In the genomic region with DNA sequence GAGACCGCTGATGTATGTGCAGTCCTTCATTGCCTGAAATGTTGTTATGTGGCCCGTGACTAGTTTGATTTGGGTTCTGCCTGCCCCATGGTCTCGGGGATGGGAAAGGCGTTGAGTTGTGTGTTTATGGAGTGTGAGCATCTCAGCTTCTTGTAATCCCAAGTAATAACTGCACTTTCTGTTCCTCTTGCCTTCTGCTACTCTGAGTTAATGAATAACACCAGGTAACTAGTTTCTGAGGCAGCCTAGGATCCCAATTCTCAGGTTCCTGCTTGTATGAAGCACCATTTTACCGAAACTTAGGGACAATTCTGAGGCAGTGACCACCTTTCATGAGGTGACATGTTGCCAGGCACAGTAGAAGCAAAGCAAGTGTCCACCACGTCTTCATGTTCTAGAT, we compare ENCODE assay signal across 1 cellular context.
TF ChIP-seq lines count a peak whose summit lies in the region.

No MANE protein-coding gene starts in this region.

TF ChIP-seq in GM12878, 131 proteins besides CTCF, POLR2A, EP300 and RAD21 (continued from another document and continues in another):
- TF ChIP-seq ZBTB4 (CRISPR knock-in tag; IDR thresholded peaks at IDR 0.05): no peak
- TF ChIP-seq, protein P1, sequence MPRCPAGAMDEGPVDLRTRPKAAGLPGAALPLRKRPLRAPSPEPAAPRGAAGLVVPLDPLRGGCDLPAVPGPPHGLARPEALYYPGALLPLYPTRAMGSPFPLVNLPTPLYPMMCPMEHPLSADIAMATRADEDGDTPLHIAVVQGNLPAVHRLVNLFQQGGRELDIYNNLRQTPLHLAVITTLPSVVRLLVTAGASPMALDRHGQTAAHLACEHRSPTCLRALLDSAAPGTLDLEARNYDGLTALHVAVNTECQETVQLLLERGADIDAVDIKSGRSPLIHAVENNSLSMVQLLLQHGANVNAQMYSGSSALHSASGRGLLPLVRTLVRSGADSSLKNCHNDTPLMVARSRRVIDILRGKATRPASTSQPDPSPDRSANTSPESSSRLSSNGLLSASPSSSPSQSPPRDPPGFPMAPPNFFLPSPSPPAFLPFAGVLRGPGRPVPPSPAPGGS (IDR thresholded peaks at IDR 0.05; ENCODE audit: borderline replicate concordance, insufficient read depth, low read depth, low read length, poor library complexity, severe bottlenecking): no peak
- TF ChIP-seq ZBED1 (IDR thresholded peaks at IDR 0.05; ENCODE audit: borderline replicate concordance): no peak
- TF ChIP-seq, protein P2, sequence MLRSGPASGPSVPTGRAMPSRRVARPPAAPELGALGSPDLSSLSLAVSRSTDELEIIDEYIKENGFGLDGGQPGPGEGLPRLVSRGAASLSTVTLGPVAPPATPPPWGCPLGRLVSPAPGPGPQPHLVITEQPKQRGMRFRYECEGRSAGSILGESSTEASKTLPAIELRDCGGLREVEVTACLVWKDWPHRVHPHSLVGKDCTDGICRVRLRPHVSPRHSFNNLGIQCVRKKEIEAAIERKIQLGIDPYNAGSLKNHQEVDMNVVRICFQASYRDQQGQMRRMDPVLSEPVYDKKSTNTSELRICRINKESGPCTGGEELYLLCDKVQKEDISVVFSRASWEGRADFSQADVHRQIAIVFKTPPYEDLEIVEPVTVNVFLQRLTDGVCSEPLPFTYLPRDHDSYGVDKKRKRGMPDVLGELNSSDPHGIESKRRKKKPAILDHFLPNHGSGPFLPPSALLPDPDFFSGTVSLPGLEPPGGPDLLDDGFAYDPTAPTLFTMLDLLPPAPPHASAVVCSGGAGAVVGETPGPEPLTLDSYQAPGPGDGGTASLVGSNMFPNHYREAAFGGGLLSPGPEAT (IDR thresholded peaks at IDR 0.05; ENCODE audit: low read depth): peak; percentile 46; the same call in 1 of the 2 replicates
- TF ChIP-seq, protein P3, sequence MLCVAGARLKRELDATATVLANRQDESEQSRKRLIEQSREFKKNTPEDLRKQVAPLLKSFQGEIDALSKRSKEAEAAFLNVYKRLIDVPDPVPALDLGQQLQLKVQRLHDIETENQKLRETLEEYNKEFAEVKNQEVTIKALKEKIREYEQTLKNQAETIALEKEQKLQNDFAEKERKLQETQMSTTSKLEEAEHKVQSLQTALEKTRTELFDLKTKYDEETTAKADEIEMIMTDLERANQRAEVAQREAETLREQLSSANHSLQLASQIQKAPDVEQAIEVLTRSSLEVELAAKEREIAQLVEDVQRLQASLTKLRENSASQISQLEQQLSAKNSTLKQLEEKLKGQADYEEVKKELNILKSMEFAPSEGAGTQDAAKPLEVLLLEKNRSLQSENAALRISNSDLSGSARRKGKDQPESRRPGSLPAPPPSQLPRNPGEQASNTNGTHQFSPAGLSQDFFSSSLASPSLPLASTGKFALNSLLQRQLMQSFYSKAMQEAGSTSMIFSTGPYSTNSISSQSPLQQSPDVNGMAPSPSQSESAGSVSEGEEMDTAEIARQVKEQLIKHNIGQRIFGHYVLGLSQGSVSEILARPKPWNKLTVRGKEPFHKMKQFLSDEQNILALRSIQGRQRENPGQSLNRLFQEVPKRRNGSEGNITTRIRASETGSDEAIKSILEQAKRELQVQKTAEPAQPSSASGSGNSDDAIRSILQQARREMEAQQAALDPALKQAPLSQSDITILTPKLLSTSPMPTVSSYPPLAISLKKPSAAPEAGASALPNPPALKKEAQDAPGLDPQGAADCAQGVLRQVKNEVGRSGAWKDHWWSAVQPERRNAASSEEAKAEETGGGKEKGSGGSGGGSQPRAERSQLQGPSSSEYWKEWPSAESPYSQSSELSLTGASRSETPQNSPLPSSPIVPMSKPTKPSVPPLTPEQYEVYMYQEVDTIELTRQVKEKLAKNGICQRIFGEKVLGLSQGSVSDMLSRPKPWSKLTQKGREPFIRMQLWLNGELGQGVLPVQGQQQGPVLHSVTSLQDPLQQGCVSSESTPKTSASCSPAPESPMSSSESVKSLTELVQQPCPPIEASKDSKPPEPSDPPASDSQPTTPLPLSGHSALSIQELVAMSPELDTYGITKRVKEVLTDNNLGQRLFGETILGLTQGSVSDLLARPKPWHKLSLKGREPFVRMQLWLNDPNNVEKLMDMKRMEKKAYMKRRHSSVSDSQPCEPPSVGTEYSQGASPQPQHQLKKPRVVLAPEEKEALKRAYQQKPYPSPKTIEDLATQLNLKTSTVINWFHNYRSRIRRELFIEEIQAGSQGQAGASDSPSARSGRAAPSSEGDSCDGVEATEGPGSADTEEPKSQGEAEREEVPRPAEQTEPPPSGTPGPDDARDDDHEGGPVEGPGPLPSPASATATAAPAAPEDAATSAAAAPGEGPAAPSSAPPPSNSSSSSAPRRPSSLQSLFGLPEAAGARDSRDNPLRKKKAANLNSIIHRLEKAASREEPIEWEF (IDR thresholded peaks at IDR 0.05; ENCODE audit: insufficient replicate concordance, low read depth, low read length): no peak
- TF ChIP-seq, protein P4, sequence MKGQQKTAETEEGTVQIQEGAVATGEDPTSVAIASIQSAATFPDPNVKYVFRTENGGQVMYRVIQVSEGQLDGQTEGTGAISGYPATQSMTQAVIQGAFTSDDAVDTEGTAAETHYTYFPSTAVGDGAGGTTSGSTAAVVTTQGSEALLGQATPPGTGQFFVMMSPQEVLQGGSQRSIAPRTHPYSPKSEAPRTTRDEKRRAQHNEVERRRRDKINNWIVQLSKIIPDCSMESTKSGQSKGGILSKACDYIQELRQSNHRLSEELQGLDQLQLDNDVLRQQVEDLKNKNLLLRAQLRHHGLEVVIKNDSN (IDR thresholded peaks at IDR 0.05; ENCODE audit: borderline replicate concordance, extremely low read length, insufficient read depth, low read depth, low read length): no peak
- no peak for TF ChIP-seq SREBF2 (IDR thresholded peaks at IDR 0.05; ENCODE audit: low read length)
- TF ChIP-seq SUZ12 (IDR thresholded peaks at IDR 0.05; ENCODE audit: unreplicated experiment): no peak
- no peak for TF ChIP-seq IRF3 (IDR thresholded peaks at IDR 0.05)
- TF ChIP-seq BMI1 (IDR thresholded peaks at IDR 0.05; ENCODE audit: borderline replicate concordance): no peak
- peak; percentile 60; the same call in 1 of the 2 replicates for TF ChIP-seq DPF2 (IDR thresholded peaks at IDR 0.05)
- TF ChIP-seq KDM1A (IDR thresholded peaks at IDR 0.05; ENCODE audit: borderline replicate concordance): no peak
- TF ChIP-seq ZNF24 (IDR thresholded peaks at IDR 0.05): no peak
- no peak for TF ChIP-seq PAX5 (IDR thresholded peaks at IDR 0.05; ENCODE audit: borderline replicate concordance, low read depth, low read length)
- no peak for TF ChIP-seq SKIL (IDR thresholded peaks at IDR 0.05; ENCODE audit: low read depth, poor library complexity, severe bottlenecking)
- TF ChIP-seq IKZF2 (IDR thresholded peaks at IDR 0.05): peak; percentile 83 to 84
- TF ChIP-seq SIN3A (IDR thresholded peaks at IDR 0.05; ENCODE audit: low read depth, low read length): no peak
- no peak for TF ChIP-seq HDAC2 (IDR thresholded peaks at IDR 0.05)
- peak; percentile 70 for TF ChIP-seq IKZF1 (conservative IDR thresholded peaks at IDR 0.05)
- no peak for TF ChIP-seq FOXM1 (IDR thresholded peaks at IDR 0.05; ENCODE audit: low read depth, low read length)
- TF ChIP-seq, protein P5, sequence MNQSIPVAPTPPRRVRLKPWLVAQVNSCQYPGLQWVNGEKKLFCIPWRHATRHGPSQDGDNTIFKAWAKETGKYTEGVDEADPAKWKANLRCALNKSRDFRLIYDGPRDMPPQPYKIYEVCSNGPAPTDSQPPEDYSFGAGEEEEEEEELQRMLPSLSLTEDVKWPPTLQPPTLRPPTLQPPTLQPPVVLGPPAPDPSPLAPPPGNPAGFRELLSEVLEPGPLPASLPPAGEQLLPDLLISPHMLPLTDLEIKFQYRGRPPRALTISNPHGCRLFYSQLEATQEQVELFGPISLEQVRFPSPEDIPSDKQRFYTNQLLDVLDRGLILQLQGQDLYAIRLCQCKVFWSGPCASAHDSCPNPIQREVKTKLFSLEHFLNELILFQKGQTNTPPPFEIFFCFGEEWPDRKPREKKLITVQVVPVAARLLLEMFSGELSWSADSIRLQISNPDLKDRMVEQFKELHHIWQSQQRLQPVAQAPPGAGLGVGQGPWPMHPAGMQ (IDR thresholded peaks at IDR 0.05; ENCODE audit: borderline replicate concordance): no peak
- TF ChIP-seq GATAD2B (conservative IDR thresholded peaks at IDR 0.05; ENCODE audit: low read depth): 0 out of 2 replicates have a peak, but pooled peaks have one; percentile 43
- no peak for TF ChIP-seq POLR2AphosphoS2 (IDR thresholded peaks at IDR 0.05; ENCODE audit: low read depth, low read length)
- TF ChIP-seq, protein P6, sequence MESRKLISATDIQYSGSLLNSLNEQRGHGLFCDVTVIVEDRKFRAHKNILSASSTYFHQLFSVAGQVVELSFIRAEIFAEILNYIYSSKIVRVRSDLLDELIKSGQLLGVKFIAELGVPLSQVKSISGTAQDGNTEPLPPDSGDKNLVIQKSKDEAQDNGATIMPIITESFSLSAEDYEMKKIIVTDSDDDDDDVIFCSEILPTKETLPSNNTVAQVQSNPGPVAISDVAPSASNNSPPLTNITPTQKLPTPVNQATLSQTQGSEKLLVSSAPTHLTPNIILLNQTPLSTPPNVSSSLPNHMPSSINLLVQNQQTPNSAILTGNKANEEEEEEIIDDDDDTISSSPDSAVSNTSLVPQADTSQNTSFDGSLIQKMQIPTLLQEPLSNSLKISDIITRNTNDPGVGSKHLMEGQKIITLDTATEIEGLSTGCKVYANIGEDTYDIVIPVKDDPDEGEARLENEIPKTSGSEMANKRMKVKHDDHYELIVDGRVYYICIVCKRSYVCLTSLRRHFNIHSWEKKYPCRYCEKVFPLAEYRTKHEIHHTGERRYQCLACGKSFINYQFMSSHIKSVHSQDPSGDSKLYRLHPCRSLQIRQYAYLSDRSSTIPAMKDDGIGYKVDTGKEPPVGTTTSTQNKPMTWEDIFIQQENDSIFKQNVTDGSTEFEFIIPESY (IDR thresholded peaks at IDR 0.05): no peak
- no peak for TF ChIP-seq NBN (IDR thresholded peaks at IDR 0.05)
- no peak for TF ChIP-seq ZNF274 (IDR thresholded peaks at IDR 0.05; ENCODE audit: insufficient read depth, insufficient read length)
- TF ChIP-seq MTA2 (IDR thresholded peaks at IDR 0.05; ENCODE audit: low read depth): peak; percentile 79
- TF ChIP-seq HDAC6 (IDR thresholded peaks at IDR 0.05; ENCODE audit: unreplicated experiment): no peak
- TF ChIP-seq NFYA (IDR thresholded peaks at IDR 0.05; ENCODE audit: borderline replicate concordance, low read depth, low read length): no peak
- TF ChIP-seq TAF1 (IDR thresholded peaks at IDR 0.05; ENCODE audit: borderline replicate concordance, low read depth, low read length): no peak
- no peak for TF ChIP-seq BCLAF1 (IDR thresholded peaks at IDR 0.05)
- TF ChIP-seq ATF7 (IDR thresholded peaks at IDR 0.05; ENCODE audit: low read depth): 0 out of 2 replicates have a peak, but pooled peaks have one; percentile 11
- no peak for TF ChIP-seq CHD4 (IDR thresholded peaks at IDR 0.05)
